8 cellular contexts compared by ENCODE assay signal in genomic region chr7:10888861-10889260, GRCh38.
DNase-seq lines count a peak whose midpoint lies in the region; ATAC-seq and TF ChIP-seq lines count a peak whose summit lies in the region.

No MANE protein-coding gene starts in this region.

- H3K27ac ChIP-seq in CD4-positive, alpha-beta memory T cell (ENCODE audit: low read depth, low read length), result no peak overlapping the region

- H3K9me3 ChIP-seq in CD4-positive, alpha-beta memory T cell (ENCODE audit: control insufficient read depth in 1 of 2, low read length in 2 of 2), result no peaks in the 10 kb centered on the region

- no peak overlapping the region for H3K4me3 ChIP-seq in CD4-positive, alpha-beta memory T cell (ENCODE audit: low read length in 2 of 2)

- peak overlapping the region in 7 of 8 donors; percentile 61 to 87 (median 78) for H3K4me3 Mint-ChIP-seq in CD4-positive, alpha-beta memory T cell
- H3K4me3 Mint-ChIP-seq in activated naive CD8-positive, alpha-beta T cell treated with anti-CD3 and anti-CD28 coated beads, Interleukin-2, amount 50 U/mL, for 24 hours, result peak overlapping the region; percentile 42
- no peak overlapping the region for H3K4me3 Mint-ChIP-seq in chondrocyte (ENCODE audit: unreplicated experiment)

- H3K36me3 Mint-ChIP-seq in CD4-positive, alpha-beta memory T cell, result no peaks in the 10 kb centered on the region
- H3K36me3 Mint-ChIP-seq in activated naive CD8-positive, alpha-beta T cell treated with anti-CD3 and anti-CD28 coated beads, Interleukin-2, amount 50 U/mL, for 24 hours (ENCODE audit: low read depth), result no peaks in the 10 kb centered on the region
- no peaks in the 10 kb centered on the region for H3K36me3 Mint-ChIP-seq in chondrocyte (ENCODE audit: low read depth)

- TF ChIP-seq CTCF in chondrocyte (IDR thresholded peaks at IDR 0.05), result no peak

- POLR2A ChIA-PET in CD4-positive, alpha-beta memory T cell (lab: Charles Lee; ENCODE audit: partially characterized antibody), result no interaction called here

- peak overlapping the region in 1 of 7 donors; percentile 84 for H3K27ac Mint-ChIP-seq in CD4-positive, alpha-beta memory T cell
- no peak overlapping the region for H3K27ac Mint-ChIP-seq in activated naive CD8-positive, alpha-beta T cell treated with anti-CD3 and anti-CD28 coated beads, Interleukin-2, amount 50 U/mL, for 24 hours
- H3K27ac Mint-ChIP-seq in chondrocyte (ENCODE audit: unreplicated experiment), result no peak overlapping the region

- H3K9me3 Mint-ChIP-seq in CD4-positive, alpha-beta memory T cell, result no peaks in the 10 kb centered on the region
- no peaks in the 10 kb centered on the region for H3K9me3 Mint-ChIP-seq in activated naive CD8-positive, alpha-beta T cell treated with anti-CD3 and anti-CD28 coated beads, Interleukin-2, amount 50 U/mL, for 24 hours
- H3K9me3 Mint-ChIP-seq in chondrocyte (ENCODE audit: low read depth), result no peaks in the 10 kb centered on the region

- intact Hi-C loops in CD4-positive, alpha-beta memory T cell (cut with micrococcal nuclease), result loop anchor here (2.0 kb wide), 1 partner anchor 324 kb away; no protein-coding TSS in a partner anchor

- H3K27me3 Mint-ChIP-seq in CD4-positive, alpha-beta memory T cell, result no peaks in the 10 kb centered on the region
- no peaks in the 10 kb centered on the region for H3K27me3 Mint-ChIP-seq in activated naive CD8-positive, alpha-beta T cell treated with anti-CD3 and anti-CD28 coated beads, Interleukin-2, amount 50 U/mL, for 24 hours
- H3K27me3 Mint-ChIP-seq in chondrocyte (ENCODE audit: low read depth), result no peaks in the 10 kb centered on the region

- no peaks in the 10 kb centered on the region for H3K36me3 ChIP-seq in CD4-positive, alpha-beta memory T cell (ENCODE audit: insufficient read depth, low read length)

- DNase-seq in CD4-positive, alpha-beta memory T cell, result peak; percentile 25 to 36 (median 26)
- DNase-seq in activated naive CD8-positive, alpha-beta T cell treated with anti-CD3 and anti-CD28 coated beads, Interleukin-2, amount 50 U/mL, for 24 hours, result no peak
- DNase-seq in OCI-M2 (lab: John Stamatoyannopoulos, UW; ENCODE audit: unreplicated experiment), result no peak
- no peak for DNase-seq in C1 segment of cervical spinal cord (lab: John Stamatoyannopoulos, UW)
- no peak for DNase-seq in GF-D8 (lab: John Stamatoyannopoulos, UW)
- DNase-seq in chondrocyte (ENCODE audit: low spot score), result no peak

- no peaks in the 10 kb centered on the region for H3K27me3 ChIP-seq in CD4-positive, alpha-beta memory T cell (ENCODE audit: insufficient read depth, low read length)

- peaks cover 8 to 13% (median 11%) of the 10 kb centered on the region in 4 donors for H3K4me1 Mint-ChIP-seq in CD4-positive, alpha-beta memory T cell
- H3K4me1 Mint-ChIP-seq in activated naive CD8-positive, alpha-beta T cell treated with anti-CD3 and anti-CD28 coated beads, Interleukin-2, amount 50 U/mL, for 24 hours, result peaks cover 11% of the 10 kb centered on the region
- peaks cover 3% of the 10 kb centered on the region for H3K4me1 Mint-ChIP-seq in chondrocyte (ENCODE audit: low read depth)

- peak; percentile 31 for ATAC-seq in GM19452 (IDR thresholded peaks at IDR 0.05; ENCODE audit: unreplicated experiment)
- ATAC-seq in HG03159 (IDR thresholded peaks at IDR 0.05; ENCODE audit: unreplicated experiment), result peak; percentile 22
- no peak for ATAC-seq in activated naive CD8-positive, alpha-beta T cell treated with anti-CD3 and anti-CD28 coated beads, Interleukin-2, amount 50 U/mL, for 24 hours

- peaks cover 10% of the 10 kb centered on the region for H3K4me1 ChIP-seq in CD4-positive, alpha-beta memory T cell (ENCODE audit: insufficient read depth, low read length)

- CTCF ChIA-PET in CD4-positive, alpha-beta memory T cell (lab: Charles Lee; ENCODE audit: partially characterized antibody), result interaction anchor here (0.7 to 2.1 kb wide), 8 partner anchors 11 to 322 kb away, joined by 3 to 5 read pairs (median 3); no protein-coding TSS in a partner anchor

Comparison
In these comparisons a context has a peak if more than half of its experiments do, and no peak if none do; other contexts are left out.
1. DNase-seq: peak in CD4-positive, alpha-beta memory T cell (5 of 5); none in activated naive CD8-positive, alpha-beta T cell treated with anti-CD3 and anti-CD28 coated beads, Interleukin-2, amount 50 U/mL, for 24 hours (single experiment), OCI-M2 (single experiment), C1 segment of cervical spinal cord (0 of 14), GF-D8 (single experiment) and chondrocyte (single experiment).